18 cellular contexts compared by ENCODE assay signal in genomic region chr5:3818612-3819011, GRCh38.
DNase-seq lines count a peak whose midpoint lies in the region; ATAC-seq, FAIRE-seq and TF ChIP-seq lines count a peak whose summit lies in the region.
"Had no signal": no experiment of that assay in that cellular context is flagged by ENCODE, and none has a peak within 500 bp of the region (broad histone marks: within the 10 kb centered on the region; RNA-seq: fewer than 3 reads in every experiment).

No MANE protein-coding gene starts in this region.

- no peak overlapping the region for H4K8ac ChIP-seq in H1 (ENCODE audit: extremely low read depth, insufficient read depth, low read length)

- H2BK15ac ChIP-seq in H1 (ENCODE audit: low read length), result no peak overlapping the region

- POLR2A ChIA-PET in H1 (lab: Charles Lee; ENCODE audit: partially characterized antibody) (interaction anchor here (0.6 to 1.0 kb wide), 2 partner anchors 26 to 200 kb away, joined by 3 read pairs; no protein-coding TSS in a partner anchor), Caco-2 (lab: Charles Lee) (no interaction called here)

- H3K4me3 Mint-ChIP-seq in natural killer cell treated with Interleukin-12 subunit alpha and Interleukin-12 subunit beta and Interleukin-15 and Interleukin-18, amount 100 ng/mL, for 72 hours, result no peak overlapping the region
- H3K4me3 Mint-ChIP-seq in Caco-2 (ENCODE audit: unreplicated experiment), result no peak overlapping the region
- H3K4me3 Mint-ChIP-seq: CD14-positive monocyte, GM23338 had no signal

- H3K79me2 ChIP-seq in H1 (ENCODE audit: control insufficient read depth in 1 of 2, insufficient read depth in 2 of 2, low read length in 2 of 2), result no peaks in the 10 kb centered on the region

- no peak overlapping the region for H3K23ac ChIP-seq in H1 (ENCODE audit: insufficient read length)

- H4K5ac ChIP-seq in H1 (ENCODE audit: insufficient read length, low read depth, low read length), result no peak overlapping the region

- 0 out of 2 replicates have a peak overlapping the region, but pooled peaks have one; percentile 19 for H2AK5ac ChIP-seq in H1 (ENCODE audit: low read depth, low read length)

- H4K91ac ChIP-seq in H1 (replicated peaks; ENCODE audit: insufficient read length, low read length), result no peak overlapping the region

- no peak overlapping the region for H2AFZ ChIP-seq in H1 (ENCODE audit: low read length)
- H2AFZ ChIP-seq: GM23338 had no signal

- peak; percentile 2 for DNase-seq in CD1c-positive myeloid dendritic cell (ENCODE audit: extremely low spot score)
- DNase-seq in MV-4-11 (lab: John Stamatoyannopoulos, UW), result peak; percentile 63
- no peak for DNase-seq in H1 (ENCODE audit: low read depth in 1 of 2, low spot score in 2 of 2)
- DNase-seq in natural killer cell treated with Interleukin-12 subunit alpha and Interleukin-12 subunit beta and Interleukin-15 and Interleukin-18, amount 100 ng/mL, for 72 hours (ENCODE audit: low spot score), result peak; percentile 65
- no peak for DNase-seq in AG08396 (ENCODE audit: low spot score)
- no peak for DNase-seq in mesenteric fat pad (ENCODE audit: low spot score)
- no peak for DNase-seq in Caco-2
- DNase-seq: BE2C, DMS79, EL had no signal

- FAIRE-seq in H1 (lab: Jason Lieb, UNC), result no peak
- FAIRE-seq: A204.1, G401.6, GM12891, HepG2, HTR-8/SVneo had no signal

- H3K4ac ChIP-seq in H1 (replicated peaks; ENCODE audit: insufficient read length, low read depth, low read length), result no peak overlapping the region

- no peak overlapping the region for H2BK12ac ChIP-seq in H1 (ENCODE audit: low read depth, low read length)

- no peaks in the 10 kb centered on the region for H3K79me1 ChIP-seq in H1 (ENCODE audit: low read depth, low read length)

- H3K27me3 ChIP-seq in H1 (replicated peaks in 1 of 4; ENCODE audit: control insufficient read depth in 3 of 4, extremely low read depth in 1 of 4, insufficient read depth in 3 of 4, low read length in 3 of 4), result no peaks in the 10 kb centered on the region
- no peaks in the 10 kb centered on the region for H3K27me3 ChIP-seq in Caco-2 (replicated peaks; ENCODE audit: control insufficient read depth, insufficient read depth, low read length)
- H3K27me3 ChIP-seq: BE2C had no signal

- H3K27ac Mint-ChIP-seq in natural killer cell treated with Interleukin-12 subunit alpha and Interleukin-12 subunit beta and Interleukin-15 and Interleukin-18, amount 100 ng/mL, for 72 hours, result no peak overlapping the region
- no peak overlapping the region for H3K27ac Mint-ChIP-seq in Caco-2 (ENCODE audit: unreplicated experiment)
- H3K27ac Mint-ChIP-seq: GM23338 had no signal

- no peak overlapping the region for H2BK5ac ChIP-seq in H1 (ENCODE audit: low read depth, low read length)

- CTCF ChIA-PET in H1 (lab: Charles Lee; ENCODE audit: partially characterized antibody) (interaction anchor here (0.6 kb wide), 1 partner anchor 614 kb away, joined by 4 read pairs; no protein-coding TSS in a partner anchor), Caco-2 (lab: Charles Lee) (no interaction called here)

- no peaks in the 10 kb centered on the region for H4K20me1 ChIP-seq in H1 (replicated peaks in 1 of 2; ENCODE audit: control insufficient read depth in 1 of 2, insufficient read depth in 2 of 2, low read length in 2 of 2)

- no peak overlapping the region for H2BK120ac ChIP-seq in H1 (replicated peaks; ENCODE audit: low read depth, low read length)

- H3K4me2 ChIP-seq in H1 (ENCODE audit: insufficient read depth in 1 of 2, low read depth in 2 of 2, low read length in 2 of 2), result no peak overlapping the region
- H3K4me2 ChIP-seq: GM23338 had no signal

- no peak for TF ChIP-seq EP300 in H1 (IDR thresholded peaks at IDR 0.05; ENCODE audit: borderline replicate concordance in 1 of 2, low read depth in 2 of 2, low read length in 2 of 2)

- no peak overlapping the region for H2BK20ac ChIP-seq in H1 (ENCODE audit: low read length)

- H3K4me1 Mint-ChIP-seq in natural killer cell treated with Interleukin-12 subunit alpha and Interleukin-12 subunit beta and Interleukin-15 and Interleukin-18, amount 100 ng/mL, for 72 hours (ENCODE audit: low read depth in 2 of 2), result peaks cover 0 to 13% of the 10 kb centered on the region in 2 donors
- no peaks in the 10 kb centered on the region for H3K4me1 Mint-ChIP-seq in Caco-2 (ENCODE audit: low read depth, unreplicated experiment)
- H3K4me1 Mint-ChIP-seq: GM23338 had no signal

- TF ChIP-seq CTCF in H1 (IDR thresholded peaks at IDR 0.05; ENCODE audit: control extremely low read depth in 1 of 3, insufficient read depth in 1 of 3, low read depth in 1 of 3, low read length in 3 of 3) (no peak), Caco-2 (IDR thresholded peaks at IDR 0.05; ENCODE audit: insufficient read depth in 1 of 2, low read depth in 1 of 2, low read length in 1 of 2, severe bottlenecking in 1 of 2, unreplicated experiment in 1 of 2) (no peak)

- no peak for TF ChIP-seq POLR2A in H1 (IDR thresholded peaks at IDR 0.05; ENCODE audit: control extremely low read depth in 1 of 2, low read depth in 2 of 2, low read length in 2 of 2)

- H3K27ac ChIP-seq in H1 (ENCODE audit: low read depth, low read length), result no peak overlapping the region

- intact Hi-C loops in Caco-2 (cut with micrococcal nuclease; ENCODE audit: unreplicated experiment), result no loop called here

- no peaks in the 10 kb centered on the region for H3K36me3 Mint-ChIP-seq in natural killer cell treated with Interleukin-12 subunit alpha and Interleukin-12 subunit beta and Interleukin-15 and Interleukin-18, amount 100 ng/mL, for 72 hours
- no peaks in the 10 kb centered on the region for H3K36me3 Mint-ChIP-seq in Caco-2 (ENCODE audit: insufficient read depth, unreplicated experiment)
- H3K36me3 Mint-ChIP-seq: CD14-positive monocyte had no signal

- no peaks in the 10 kb centered on the region for H3K23me2 ChIP-seq in H1 (ENCODE audit: low read depth, low read length)

- no peak for TF ChIP-seq RAD21 in H1 (IDR thresholded peaks at IDR 0.05 in 1 of 2, conservative IDR thresholded peaks at IDR 0.05 in 1 of 2; ENCODE audit: low read depth in 2 of 2, low read length in 2 of 2)

- peak in 1 of 2 donors; percentile 88 for ATAC-seq in natural killer cell treated with Interleukin-12 subunit alpha and Interleukin-12 subunit beta and Interleukin-15 and Interleukin-18, amount 100 ng/mL, for 72 hours
- ATAC-seq: GM23338, HepG2 had no signal

- H3K14ac ChIP-seq in H1 (ENCODE audit: insufficient read length), result no peak overlapping the region

- 89% methylated on average over 6 of the region's 6 CpGs; no CpG with 5 or more reads in 1 of the 2 experiments for WGBS in H1 (ENCODE audit: extremely low coverage in 1 of 2, insufficient coverage in 1 of 2, insufficient read length in 1 of 2, insufficient replicate concordance in 2 of 2, low coverage in 1 of 2, low lambda C conversion rate in 2 of 2, missing lambda C conversion rate in 1 of 2), 2 experiments

- H3K4me1 ChIP-seq in H1 (replicated peaks in 1 of 4; ENCODE audit: control insufficient read depth in 3 of 4, insufficient read depth in 4 of 4, low read length in 3 of 4) (no peaks in the 10 kb centered on the region), Caco-2 (no peaks in the 10 kb centered on the region)
- H3K4me1 ChIP-seq: BE2C, HAP-1 had no signal

- H3K56ac ChIP-seq in H1 (replicated peaks; ENCODE audit: insufficient read length, low read depth, low read length), result no peak overlapping the region

- H3K18ac ChIP-seq in H1 (ENCODE audit: extremely low read depth, low read length), result no peak overlapping the region

- no TSS peak for BruUV-seq in Caco-2 (replicated peaks; lab: Mats Ljungman, UMichigan)

- H3K4me3 ChIP-seq in H1 (ENCODE audit: extremely low read depth in 1 of 4, insufficient read depth in 2 of 4, low read depth in 3 of 4, low read length in 4 of 4) (no peak overlapping the region), Caco-2 (ENCODE audit: low read depth, low read length) (no peak overlapping the region)
- H3K4me3 ChIP-seq: GM23338, HAP-1 had no signal

- no peaks in the 10 kb centered on the region for H3K9me3 Mint-ChIP-seq in natural killer cell treated with Interleukin-12 subunit alpha and Interleukin-12 subunit beta and Interleukin-15 and Interleukin-18, amount 100 ng/mL, for 72 hours
- no peaks in the 10 kb centered on the region for H3K9me3 Mint-ChIP-seq in Caco-2 (ENCODE audit: unreplicated experiment)
- H3K9me3 Mint-ChIP-seq: GM23338 had no signal

- H3K27me3 Mint-ChIP-seq in natural killer cell treated with Interleukin-12 subunit alpha and Interleukin-12 subunit beta and Interleukin-15 and Interleukin-18, amount 100 ng/mL, for 72 hours, result no peaks in the 10 kb centered on the region
- no peaks in the 10 kb centered on the region for H3K27me3 Mint-ChIP-seq in Caco-2 (ENCODE audit: insufficient read depth, unreplicated experiment)

- H3K9ac ChIP-seq in H1 (replicated peaks in 1 of 4; ENCODE audit: extremely low read depth in 1 of 4, low read depth in 3 of 4, low read length in 3 of 4), result no peak overlapping the region

- H3K36me3 ChIP-seq in H1 (ENCODE audit: control insufficient read depth in 2 of 4, insufficient read depth in 4 of 4, low read length in 3 of 4) (no peaks in the 10 kb centered on the region), Caco-2 (ENCODE audit: control insufficient read depth, insufficient read depth, low read length) (no peaks in the 10 kb centered on the region)
- H3K36me3 ChIP-seq: BE2C, HAP-1 had no signal

- H3K9me3 ChIP-seq in H1 (ENCODE audit: insufficient read depth in 2 of 2, low read depth in 1 of 2, low read length in 1 of 2) (no peaks in the 10 kb centered on the region), Caco-2 (no peaks in the 10 kb centered on the region)
- H3K9me3 ChIP-seq: BE2C, HAP-1 had no signal

TF ChIP-seq in H1, 55 proteins besides CTCF, POLR2A, EP300 and RAD21 (continues in another document):
- TF ChIP-seq RXRA (IDR thresholded peaks at IDR 0.05; ENCODE audit: insufficient read depth, low read depth, low read length) (no peak), ATF2 (IDR thresholded peaks at IDR 0.05; ENCODE audit: low read length) (no peak), YY1 (IDR thresholded peaks at IDR 0.05; ENCODE audit: low read depth, low read length) (no peak), BRCA1 (IDR thresholded peaks at IDR 0.05; ENCODE audit: low read depth, low read length) (no peak), PHF8 (conservative IDR thresholded peaks at IDR 0.05; ENCODE audit: low read depth, low read length) (no peak), SIX5 (IDR thresholded peaks at IDR 0.05; ENCODE audit: low read depth, low read length) (no peak), ASH2L (IDR thresholded peaks at IDR 0.05; ENCODE audit: low read length) (no peak), CHD2 (IDR thresholded peaks at IDR 0.05; ENCODE audit: low read length) (no peak)

Comparison
In these comparisons a context has a peak if more than half of its experiments do, and no peak if none do; other contexts are left out.
1. DNase-seq: peak in CD1c-positive myeloid dendritic cell (single experiment), MV-4-11 (single experiment) and natural killer cell treated with Interleukin-12 subunit alpha and Interleukin-12 subunit beta and Interleukin-15 and Interleukin-18, amount 100 ng/mL, for 72 hours (single experiment); none in H1 (0 of 2), AG08396 (single experiment), mesenteric fat pad (single experiment) and Caco-2 (0 of 2).